ENCODE assay signal across 28 cellular contexts in the genomic region with DNA sequence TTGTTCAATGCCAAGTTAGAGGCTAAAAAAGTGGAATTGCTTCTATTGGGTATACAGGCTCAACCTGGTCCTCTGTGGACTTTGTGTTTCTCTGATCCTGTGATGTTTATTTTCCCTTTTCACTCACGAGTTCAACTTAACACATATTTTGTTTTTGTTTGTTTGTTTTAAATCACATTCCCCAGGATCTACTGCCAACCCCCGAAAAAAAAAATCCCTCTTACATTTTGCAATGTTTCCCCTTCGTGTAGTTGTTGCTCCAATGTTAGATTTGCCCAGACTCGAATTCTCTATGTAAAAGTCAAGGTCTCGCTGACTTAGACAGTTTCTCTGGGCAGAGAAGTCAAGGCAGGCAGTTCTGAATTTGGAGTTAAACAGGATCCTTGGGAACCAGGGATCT.
"Had no signal": no experiment of that assay in that cellular context is flagged by ENCODE, and none has a peak within 500 bp of the region (broad histone marks: within the 10 kb centered on the region; RNA-seq: fewer than 3 reads in every experiment).

No MANE protein-coding gene starts in this region.

- H3K4me3 Mint-ChIP-seq: dendritic cell treated with granulocyte-macrophage colony-stimulating factor and Interleukin-4, amounts not matched to agents 40 ng/mL and 50 ng/mL, for 4 days; effector memory CD8-positive, alpha-beta T cell; endodermal cell had no signal

- H3K4me3 ChIP-seq: colonic mucosa, coronary artery, esophagus squamous epithelium, gastrocnemius medialis, gastroesophageal sphincter, heart left ventricle, heart right ventricle had no signal

- H3K27me3 ChIP-seq: colonic mucosa, esophagus squamous epithelium, foreskin keratinocyte, gastrocnemius medialis, gastroesophageal sphincter had no signal

- H3K4me1 Mint-ChIP-seq: endodermal cell had no signal

- DNase-seq: colonic mucosa; cortex of kidney; dermis blood vessel endothelial cell; dorsolateral prefrontal cortex; effector CD4-positive, alpha-beta T cell; effector CD8-positive, alpha-beta T cell; effector memory CD4-positive, alpha-beta T cell; effector memory CD8-positive, alpha-beta T cell; endodermal cell; erythroblast; esophagus squamous epithelium; foreskin fibroblast; foreskin keratinocyte; foreskin melanocyte; gastrocnemius medialis; glutamatergic neuron; head of caudate nucleus; heart left ventricle; heart right ventricle had no signal

- H3K9me3 ChIP-seq: colonic mucosa, esophagus squamous epithelium, gastrocnemius medialis, gastroesophageal sphincter, heart left ventricle, heart right ventricle had no signal

- FAIRE-seq: colon, endometrium, endothelial cell of umbilical vein, frontal cortex had no signal

- H3K27ac Mint-ChIP-seq: dendritic cell treated with granulocyte-macrophage colony-stimulating factor and Interleukin-4, amounts not matched to agents 40 ng/mL and 50 ng/mL, for 4 days; effector memory CD8-positive, alpha-beta T cell; endodermal cell had no signal

- ATAC-seq: effector memory CD8-positive, alpha-beta T cell; esophagus mucosa; foreskin keratinocyte; gastrocnemius medialis; gastroesophageal sphincter; heart left ventricle; heart right ventricle had no signal

- H3K27me3 Mint-ChIP-seq: dendritic cell treated with granulocyte-macrophage colony-stimulating factor and Interleukin-4, amounts not matched to agents 40 ng/mL and 50 ng/mL, for 4 days; effector memory CD8-positive, alpha-beta T cell had no signal

- H3K27ac ChIP-seq: colonic mucosa, coronary artery, dorsolateral prefrontal cortex, epithelial cell of prostate, esophagus squamous epithelium, foreskin keratinocyte, gastrocnemius medialis, gastroesophageal sphincter, heart left ventricle, heart right ventricle had no signal

- H3K4me1 ChIP-seq: colonic mucosa, esophagus squamous epithelium, foreskin keratinocyte, gastrocnemius medialis, gastroesophageal sphincter, heart left ventricle, heart right ventricle had no signal

- H3K36me3 ChIP-seq: colonic mucosa, esophagus squamous epithelium, gastrocnemius medialis, gastroesophageal sphincter, heart left ventricle, heart right ventricle had no signal

- H3K9me3 Mint-ChIP-seq: dendritic cell treated with granulocyte-macrophage colony-stimulating factor and Interleukin-4, amounts not matched to agents 40 ng/mL and 50 ng/mL, for 4 days; endodermal cell had no signal
